ENCODE assay signal across 8 cellular contexts in genomic region chr4:165208741-165209388, GRCh38. TPM values are rescaled to one million over a fixed set of nuclear protein-coding genes. Genes with fewer than 3 reads are reported as not detected.
DNase-seq lines count a peak whose midpoint lies in the region; ATAC-seq and TF ChIP-seq lines count a peak whose summit lies in the region.

No MANE protein-coding gene starts in this region.

- TF ChIP-seq CTCF in VCaP (conservative IDR thresholded peaks at IDR 0.05) (no peak), fibroblast of pulmonary artery (IDR thresholded peaks at IDR 0.05; ENCODE audit: low read length, missing control alignments) (no peak)

- H3K4me3 ChIP-seq in fibroblast of pulmonary artery (replicated peaks; ENCODE audit: low read depth, low read length), result peak overlapping the region; percentile 85

- H3K27ac ChIP-seq in VCaP, result peak overlapping the region; percentile 86

- H3K27ac Mint-ChIP-seq in activated CD8-positive, alpha-beta memory T cell treated with anti-CD3 and anti-CD28 coated beads, Interleukin-2, amount 10 ng/mL, durations not matched to agents 7 days and 5 days, result peak overlapping the region; percentile 45
- peak overlapping the region; percentile 83 for H3K27ac Mint-ChIP-seq in stimulated activated effector memory CD8-positive, alpha-beta T cell treated with anti-CD3 and anti-CD28 coated beads, Interleukin-12 subunit alpha, Interleukin-12 subunit beta, amount 100 ng/mL, for 72 hours

- peaks cover 70% of the 10 kb centered on the region for H3K4me1 Mint-ChIP-seq in activated CD8-positive, alpha-beta memory T cell treated with anti-CD3 and anti-CD28 coated beads, Interleukin-2, amount 10 ng/mL, durations not matched to agents 7 days and 5 days
- peaks cover 76% of the 10 kb centered on the region for H3K4me1 Mint-ChIP-seq in stimulated activated effector memory CD8-positive, alpha-beta T cell treated with anti-CD3 and anti-CD28 coated beads, Interleukin-12 subunit alpha, Interleukin-12 subunit beta, amount 100 ng/mL, for 72 hours

- peak overlapping the region; percentile 85 for H3K4me3 Mint-ChIP-seq in activated CD8-positive, alpha-beta memory T cell treated with anti-CD3 and anti-CD28 coated beads, Interleukin-2, amount 10 ng/mL, durations not matched to agents 7 days and 5 days
- H3K4me3 Mint-ChIP-seq in stimulated activated effector memory CD8-positive, alpha-beta T cell treated with anti-CD3 and anti-CD28 coated beads, Interleukin-12 subunit alpha, Interleukin-12 subunit beta, amount 100 ng/mL, for 72 hours, result peak overlapping the region; percentile 67

- no peaks in the 10 kb centered on the region for H3K27me3 Mint-ChIP-seq in activated CD8-positive, alpha-beta memory T cell treated with anti-CD3 and anti-CD28 coated beads, Interleukin-2, amount 10 ng/mL, durations not matched to agents 7 days and 5 days

- H3K9me3 Mint-ChIP-seq in activated CD8-positive, alpha-beta memory T cell treated with anti-CD3 and anti-CD28 coated beads, Interleukin-2, amount 10 ng/mL, durations not matched to agents 7 days and 5 days (ENCODE audit: low read depth), result no peaks in the 10 kb centered on the region
- no peaks in the 10 kb centered on the region for H3K9me3 Mint-ChIP-seq in stimulated activated effector memory CD8-positive, alpha-beta T cell treated with anti-CD3 and anti-CD28 coated beads, Interleukin-12 subunit alpha, Interleukin-12 subunit beta, amount 100 ng/mL, for 72 hours

- peaks cover 12% of the 10 kb centered on the region for H3K36me3 Mint-ChIP-seq in activated CD8-positive, alpha-beta memory T cell treated with anti-CD3 and anti-CD28 coated beads, Interleukin-2, amount 10 ng/mL, durations not matched to agents 7 days and 5 days
- peaks cover 5% of the 10 kb centered on the region for H3K36me3 Mint-ChIP-seq in stimulated activated effector memory CD8-positive, alpha-beta T cell treated with anti-CD3 and anti-CD28 coated beads, Interleukin-12 subunit alpha, Interleukin-12 subunit beta, amount 100 ng/mL, for 72 hours

- CTCF ChIA-PET in activated CD8-positive, alpha-beta memory T cell treated with anti-CD3 and anti-CD28 coated beads, Interleukin-2, amount 10 ng/mL, durations not matched to agents 7 days and 5 days (lab: Charles Lee), result interaction anchor here (1.0 kb wide), 1 partner anchor 96 kb away, joined by 3 read pairs; the partner anchor contains the start of gene TMEM192

- peak; percentile 21 for ATAC-seq in activated CD8-positive, alpha-beta memory T cell treated with anti-CD3 and anti-CD28 coated beads, Interleukin-2, amount 10 ng/mL, durations not matched to agents 7 days and 5 days
- peak; percentile 74 for ATAC-seq in stimulated activated effector memory CD8-positive, alpha-beta T cell treated with anti-CD3 and anti-CD28 coated beads, Interleukin-12 subunit alpha, Interleukin-12 subunit beta, amount 100 ng/mL, for 72 hours

- DNase-seq in activated CD8-positive, alpha-beta memory T cell treated with anti-CD3 and anti-CD28 coated beads, Interleukin-2, amount 10 ng/mL, durations not matched to agents 7 days and 5 days, result peak; percentile 71
- DNase-seq in activated CD8-positive, alpha-beta memory T cell treated with anti-CD3 and anti-CD28 coated beads for 24 hours, result no peak
- no peak for DNase-seq in fibroblast of pulmonary artery (ENCODE audit: low read depth)
- peak in 1 of 2 donors; percentile 60 for DNase-seq in stimulated activated effector memory CD8-positive, alpha-beta T cell treated with anti-CD3 and anti-CD28 coated beads, Interleukin-12 subunit alpha, Interleukin-12 subunit beta, amount 100 ng/mL, for 72 hours (ENCODE audit: low spot score in 2 of 2)
- DNase-seq in germinal center (ENCODE audit: low spot score), result no peak
- DNase-seq in T1000 (lab: John Stamatoyannopoulos, UW), result no peak
- DNase-seq in AML-193 (lab: John Stamatoyannopoulos, UW), result no peak

RNA-seq across cellular contexts. Expression of gene KLHL2, which starts 1.5 kb away (rescaled TPM):
- total RNA-seq in activated CD8-positive, alpha-beta memory T cell treated with anti-CD3 and anti-CD28 coated beads, Interleukin-2, amount 10 ng/mL, durations not matched to agents 7 days and 5 days, result 10 to 100 TPM; 22.2 to 27.0 TPM
